Comparison of ENCODE assay signal across 1 cellular context in the genomic region with DNA sequence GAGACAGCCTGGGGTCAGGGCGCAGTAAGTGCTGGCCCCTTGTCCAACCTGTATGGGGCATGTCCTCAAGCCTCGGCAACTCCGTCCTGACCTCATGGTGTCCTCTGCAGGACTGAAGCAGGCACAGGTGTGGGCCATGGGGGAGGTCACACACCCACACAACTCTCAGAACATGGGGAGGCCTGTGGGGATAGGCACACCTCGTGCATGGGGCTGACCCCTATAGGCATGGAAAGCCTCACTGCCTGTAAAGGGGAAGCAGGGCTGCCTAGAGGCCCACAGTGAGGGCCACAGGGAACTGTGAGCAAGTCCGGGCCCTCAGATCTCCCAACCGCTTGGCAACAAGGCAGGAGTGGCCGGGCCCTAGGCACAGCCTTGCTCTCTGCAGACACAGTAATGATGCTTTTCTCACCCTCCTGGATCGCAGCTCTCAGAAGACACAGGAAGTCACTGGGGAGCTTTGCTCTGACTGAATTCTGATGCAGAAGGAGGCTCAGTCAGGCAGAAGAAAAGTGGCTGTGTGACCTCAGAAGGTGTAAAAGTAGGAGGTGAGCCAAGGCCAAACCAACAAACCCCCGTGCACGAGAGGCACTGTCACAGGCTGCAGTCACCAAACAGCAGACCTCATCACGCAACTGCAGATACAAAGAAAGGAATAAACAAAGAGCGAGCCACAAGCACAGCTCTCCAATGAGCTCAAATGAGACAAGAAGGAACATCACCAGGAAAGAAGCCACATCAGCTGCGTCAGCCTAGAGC.
TF ChIP-seq lines count a peak whose summit lies in the region.

No MANE protein-coding gene starts in this region.

TF ChIP-seq in HepG2, 621 proteins besides CTCF, POLR2A, EP300 and RAD21:
- TF ChIP-seq POLR2G (IDR thresholded peaks at IDR 0.05; ENCODE audit: low read depth, low read length) = no peak
- no peak for TF ChIP-seq ZNF83 (CRISPR knock-in tag; IDR thresholded peaks at IDR 0.05; ENCODE audit: borderline replicate concordance)
- TF ChIP-seq PLRG1 (conservative IDR thresholded peaks at IDR 0.05) = no peak
- no peak for TF ChIP-seq ZNF816 (CRISPR knock-in tag; IDR thresholded peaks at IDR 0.05; ENCODE audit: borderline replicate concordance)
- TF ChIP-seq, protein P1, sequence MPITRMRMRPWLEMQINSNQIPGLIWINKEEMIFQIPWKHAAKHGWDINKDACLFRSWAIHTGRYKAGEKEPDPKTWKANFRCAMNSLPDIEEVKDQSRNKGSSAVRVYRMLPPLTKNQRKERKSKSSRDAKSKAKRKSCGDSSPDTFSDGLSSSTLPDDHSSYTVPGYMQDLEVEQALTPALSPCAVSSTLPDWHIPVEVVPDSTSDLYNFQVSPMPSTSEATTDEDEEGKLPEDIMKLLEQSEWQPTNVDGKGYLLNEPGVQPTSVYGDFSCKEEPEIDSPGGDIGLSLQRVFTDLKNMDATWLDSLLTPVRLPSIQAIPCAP (CRISPR knock-in tag; IDR thresholded peaks at IDR 0.05; ENCODE audit: low read depth) = no peak
- TF ChIP-seq TAF1 (CRISPR knock-in tag; IDR thresholded peaks at IDR 0.05) = no peak
- no peak for TF ChIP-seq ZNF839 (CRISPR knock-in tag; IDR thresholded peaks at IDR 0.05; ENCODE audit: borderline replicate concordance)
- no peak for TF ChIP-seq ZNF232 (CRISPR knock-in tag; IDR thresholded peaks at IDR 0.05; ENCODE audit: borderline replicate concordance)
- TF ChIP-seq ZNF432 (CRISPR knock-in tag; IDR thresholded peaks at IDR 0.05; ENCODE audit: borderline replicate concordance) = no peak
- TF ChIP-seq, protein P2, sequence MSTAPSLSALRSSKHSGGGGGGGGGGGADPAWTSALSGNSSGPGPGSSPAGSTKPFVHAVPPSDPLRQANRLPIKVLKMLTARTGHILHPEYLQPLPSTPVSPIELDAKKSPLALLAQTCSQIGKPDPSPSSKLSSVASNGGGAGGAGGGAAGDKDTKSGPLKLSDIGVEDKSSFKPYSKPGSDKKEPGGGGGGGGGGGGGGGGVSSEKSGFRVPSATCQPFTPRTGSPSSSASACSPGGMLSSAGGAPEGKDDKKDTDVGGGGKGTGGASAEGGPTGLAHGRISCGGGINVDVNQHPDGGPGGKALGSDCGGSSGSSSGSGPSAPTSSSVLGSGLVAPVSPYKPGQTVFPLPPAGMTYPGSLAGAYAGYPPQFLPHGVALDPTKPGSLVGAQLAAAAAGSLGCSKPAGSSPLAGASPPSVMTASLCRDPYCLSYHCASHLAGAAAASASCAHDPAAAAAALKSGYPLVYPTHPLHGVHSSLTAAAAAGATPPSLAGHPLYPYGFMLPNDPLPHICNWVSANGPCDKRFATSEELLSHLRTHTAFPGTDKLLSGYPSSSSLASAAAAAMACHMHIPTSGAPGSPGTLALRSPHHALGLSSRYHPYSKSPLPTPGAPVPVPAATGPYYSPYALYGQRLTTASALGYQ (CRISPR knock-in tag; IDR thresholded peaks at IDR 0.05) = no peak
- no peak for TF ChIP-seq KLF13 (CRISPR knock-in tag; IDR thresholded peaks at IDR 0.05)
- TF ChIP-seq ZNF781 (CRISPR knock-in tag; IDR thresholded peaks at IDR 0.05; ENCODE audit: borderline replicate concordance, not compliant biosample characterization) = no peak
- TF ChIP-seq, protein P3, sequence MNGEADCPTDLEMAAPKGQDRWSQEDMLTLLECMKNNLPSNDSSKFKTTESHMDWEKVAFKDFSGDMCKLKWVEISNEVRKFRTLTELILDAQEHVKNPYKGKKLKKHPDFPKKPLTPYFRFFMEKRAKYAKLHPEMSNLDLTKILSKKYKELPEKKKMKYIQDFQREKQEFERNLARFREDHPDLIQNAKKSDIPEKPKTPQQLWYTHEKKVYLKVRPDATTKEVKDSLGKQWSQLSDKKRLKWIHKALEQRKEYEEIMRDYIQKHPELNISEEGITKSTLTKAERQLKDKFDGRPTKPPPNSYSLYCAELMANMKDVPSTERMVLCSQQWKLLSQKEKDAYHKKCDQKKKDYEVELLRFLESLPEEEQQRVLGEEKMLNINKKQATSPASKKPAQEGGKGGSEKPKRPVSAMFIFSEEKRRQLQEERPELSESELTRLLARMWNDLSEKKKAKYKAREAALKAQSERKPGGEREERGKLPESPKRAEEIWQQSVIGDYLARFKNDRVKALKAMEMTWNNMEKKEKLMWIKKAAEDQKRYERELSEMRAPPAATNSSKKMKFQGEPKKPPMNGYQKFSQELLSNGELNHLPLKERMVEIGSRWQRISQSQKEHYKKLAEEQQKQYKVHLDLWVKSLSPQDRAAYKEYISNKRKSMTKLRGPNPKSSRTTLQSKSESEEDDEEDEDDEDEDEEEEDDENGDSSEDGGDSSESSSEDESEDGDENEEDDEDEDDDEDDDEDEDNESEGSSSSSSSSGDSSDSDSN (CRISPR knock-in tag; IDR thresholded peaks at IDR 0.05) = no peak
- TF ChIP-seq, protein P4, sequence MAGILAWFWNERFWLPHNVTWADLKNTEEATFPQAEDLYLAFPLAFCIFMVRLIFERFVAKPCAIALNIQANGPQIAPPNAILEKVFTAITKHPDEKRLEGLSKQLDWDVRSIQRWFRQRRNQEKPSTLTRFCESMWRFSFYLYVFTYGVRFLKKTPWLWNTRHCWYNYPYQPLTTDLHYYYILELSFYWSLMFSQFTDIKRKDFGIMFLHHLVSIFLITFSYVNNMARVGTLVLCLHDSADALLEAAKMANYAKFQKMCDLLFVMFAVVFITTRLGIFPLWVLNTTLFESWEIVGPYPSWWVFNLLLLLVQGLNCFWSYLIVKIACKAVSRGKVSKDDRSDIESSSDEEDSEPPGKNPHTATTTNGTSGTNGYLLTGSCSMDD (CRISPR knock-in tag; IDR thresholded peaks at IDR 0.05) = no peak
- TF ChIP-seq ZFX (CRISPR knock-in tag; IDR thresholded peaks at IDR 0.05; ENCODE audit: low read depth) = no peak
- no peak for TF ChIP-seq CCDC6 (CRISPR knock-in tag; IDR thresholded peaks at IDR 0.05)
